Comparison of ENCODE assay signal across 9 cellular contexts in the genomic region with DNA sequence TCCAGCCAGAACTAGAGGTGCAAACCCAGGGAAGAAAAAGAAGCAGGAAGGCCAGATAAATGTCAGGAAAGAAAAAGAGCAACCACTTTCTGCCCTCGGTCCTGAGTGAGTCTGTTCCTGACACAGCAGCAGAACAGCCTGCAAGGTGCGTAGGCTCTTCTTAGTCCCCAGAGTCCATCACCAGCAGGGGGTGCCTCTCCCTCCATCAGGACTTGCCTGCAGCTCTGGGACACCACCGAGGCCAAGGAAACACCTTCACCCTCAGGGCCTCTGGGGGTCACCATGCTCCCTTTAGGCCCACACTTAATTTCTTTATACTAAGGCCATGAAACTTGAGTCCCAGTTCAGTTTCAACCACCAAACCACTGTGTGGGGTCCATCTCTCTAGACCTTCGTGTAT. TPM values are rescaled to one million over a fixed set of nuclear protein-coding genes. Genes with fewer than 3 reads are reported as not detected.
DNase-seq lines count a peak whose midpoint lies in the region; ATAC-seq, FAIRE-seq and TF ChIP-seq lines count a peak whose summit lies in the region.
"Had no signal": no experiment of that assay in that cellular context is flagged by ENCODE, and none has a peak within 500 bp of the region (broad histone marks: within the 10 kb centered on the region; RNA-seq: fewer than 3 reads in every experiment).

No MANE protein-coding gene starts in this region.

- intact Hi-C loops in adrenal gland (cut with DNase I): no loop called here

- TF ChIP-seq CTCF in kidney epithelial cell (IDR thresholded peaks at IDR 0.05; ENCODE audit: insufficient read depth, low read length, poor library complexity, severe bottlenecking) (peak; percentile 21), adrenal gland (IDR thresholded peaks at IDR 0.05) (no peak)

- no peak overlapping the region for H3K4me3 ChIP-seq in kidney epithelial cell (ENCODE audit: low read depth, low read length)
- H3K4me3 ChIP-seq in adrenal gland: no peak overlapping the region

- DNase-seq in D341Med (ENCODE audit: low spot score) (peak; percentile 83), GM12892 (ENCODE audit: insufficient read length) (peak; percentile 38), SK-N-DZ (ENCODE audit: low spot score) (peak; percentile 64), kidney epithelial cell (ENCODE audit: low read depth) (no peak), adrenal gland (no peak), NCI-H187 (lab: John Stamatoyannopoulos, UW) (no peak)
- DNase-seq: activated gamma-delta T cell had no signal

- TF ChIP-seq POLR2A in GM12892 (IDR thresholded peaks at IDR 0.05; ENCODE audit: low read depth, low read length) (no peak), adrenal gland (IDR thresholded peaks at IDR 0.05) (no peak)

- FAIRE-seq in GM12892 (lab: Jason Lieb, UNC): no peak

- no peak overlapping the region for H3K27ac ChIP-seq in adrenal gland

- ATAC-seq in GM18498 (IDR thresholded peaks at IDR 0.05; ENCODE audit: unreplicated experiment) (no peak), HG03108 (IDR thresholded peaks at IDR 0.05; ENCODE audit: unreplicated experiment) (no peak)

- 52 to 59% (median 55%) methylated on average over 4 of the region's 4 CpGs for WGBS in adrenal gland, 4 donors

- H3K27me3 ChIP-seq in kidney epithelial cell (ENCODE audit: control insufficient read depth, insufficient read depth, low read length): peaks cover 40% of the 10 kb centered on the region
- no peaks in the 10 kb centered on the region for H3K27me3 ChIP-seq in adrenal gland

- H3K36me3 ChIP-seq in kidney epithelial cell (ENCODE audit: control insufficient read depth, insufficient read depth, low read length): no peaks in the 10 kb centered on the region
- H3K36me3 ChIP-seq in adrenal gland (replicated peaks in 1 of 2): no peaks in the 10 kb centered on the region

- peaks cover 0 to 4% of the 10 kb centered on the region in 2 donors for H3K4me1 ChIP-seq in adrenal gland (replicated peaks in 1 of 2)

- H3K9me3 ChIP-seq in adrenal gland (replicated peaks in 1 of 3): no peaks in the 10 kb centered on the region

RNA-seq across cellular contexts. Expression of gene NFASC, which starts 43.7 kb away (rescaled TPM):
- not detected for polyA plus RNA-seq in GM12892 (2012; ENCODE audit: missing spikeins)
- 5.3 and 6.6 TPM in 2 replicates for polyA plus RNA-seq in SK-N-DZ (2014; cell fraction: cytosol; rRNA removed)
- polyA plus RNA-seq in SK-N-DZ (2014; cell fraction: nucleus; rRNA removed): 8.4 and 13.4 TPM in 2 replicates
- total RNA-seq in kidney epithelial cell (1.2 and 1.6 TPM in 2 replicates), adrenal gland (10 to 100 TPM; 31.2 to 76.7 (median 49.5) TPM)
- 10 to 100 TPM; 15.0 to 56.2 (median 24.6) TPM for polyA plus RNA-seq in adrenal gland

Comparison
In these comparisons a context has a peak if more than half of its experiments do, and no peak if none do; other contexts are left out.
1. DNase-seq: peak in D341Med (single experiment), GM12892 (single experiment) and SK-N-DZ (single experiment); none in kidney epithelial cell (single experiment), adrenal gland (0 of 7) and NCI-H187 (0 of 2).
2. RNA of gene NFASC, which starts 43.7 kb away (total RNA-seq): 31.2 to 76.7 TPM in adrenal gland; 1.2 to 1.6 TPM in kidney epithelial cell; every median in the first group is over 10 times any median in the second.